In genomic region chr18:7567487-7568425, GRCh38 we compare ENCODE assay signal across 8 cellular contexts. TPM values are rescaled to one million over a fixed set of nuclear protein-coding genes. Genes with fewer than 3 reads are reported as not detected.
DNase-seq lines count a peak whose midpoint lies in the region; ATAC-seq, FAIRE-seq and TF ChIP-seq lines count a peak whose summit lies in the region.

No MANE protein-coding gene starts in this region.

- H3K27me3 ChIP-seq in adrenal gland: no peaks in the 10 kb centered on the region

- no peaks in the 10 kb centered on the region for H3K36me3 Mint-ChIP-seq in osteocyte (ENCODE audit: unreplicated experiment)

- peak overlapping the region; percentile 71 for H3K4me3 Mint-ChIP-seq in osteocyte (ENCODE audit: unreplicated experiment)

- WGBS in adrenal gland, 4 donors: 0 to 3% (median 0%) methylated on average over 6 to 107 of the region's 107 CpGs

- intact Hi-C loops in adrenal gland (cut with DNase I): loop anchor here (5.0 to 10.0 kb wide), 2 partner anchors 293 to 295 kb away; no protein-coding TSS in a partner anchor
- intact Hi-C loops in Right ventricle myocardium superior (cut with DNase I): loop anchor here (5.0 kb wide), 2 partner anchors 105 to 195 kb away; no protein-coding TSS in a partner anchor

- no peaks in the 10 kb centered on the region for H3K27me3 Mint-ChIP-seq in osteocyte (ENCODE audit: unreplicated experiment)

- peak; percentile 38 for ATAC-seq in Right ventricle myocardium superior (ENCODE audit: poor library complexity)

- peak overlapping the region; percentile 24 to 99 (median 91) for H3K27ac ChIP-seq in adrenal gland

- no peaks in the 10 kb centered on the region for H3K9me3 Mint-ChIP-seq in osteocyte (ENCODE audit: unreplicated experiment)

- TF ChIP-seq POLR2A in adrenal gland (IDR thresholded peaks at IDR 0.05): peak in 1 of 2 donors; percentile 77

- peak; percentile 9 to 50 for DNase-seq in NCI-H524 (lab: John Stamatoyannopoulos, UW)
- DNase-seq in NCI-H524 treated with DMSO at 0.1 percent for 48 hours (lab: John Stamatoyannopoulos, UW): no peak
- DNase-seq in HTR-8/SVneo (ENCODE audit: insufficient read length, low spot score): peak; percentile 18
- peak; percentile 54 to 80 (median 74) for DNase-seq in adrenal gland
- peak; percentile 71 for DNase-seq in Right ventricle myocardium superior
- DNase-seq in osteocyte (ENCODE audit: extremely low spot score, unreplicated experiment): peak; percentile 85
- DNase-seq in LoVo (ENCODE audit: low spot score): no peak
- no peak for DNase-seq in cerebellar nuclear complex (lab: John Stamatoyannopoulos, UW)

- H3K9me3 ChIP-seq in adrenal gland (replicated peaks in 1 of 3): no peaks in the 10 kb centered on the region

- H3K27ac Mint-ChIP-seq in osteocyte (ENCODE audit: unreplicated experiment): no peak overlapping the region

- no peak for FAIRE-seq in HTR-8/SVneo (lab: Jason Lieb, UNC)

- H3K4me1 ChIP-seq in adrenal gland (replicated peaks in 1 of 2): peaks cover 3 to 28% of the 10 kb centered on the region in 2 donors

- H3K36me3 ChIP-seq in adrenal gland (replicated peaks in 1 of 2): no peaks in the 10 kb centered on the region

- TF ChIP-seq CTCF in adrenal gland (IDR thresholded peaks at IDR 0.05): peak in 3 of 6 experiments; percentile 35 to 47 (median 40)
- TF ChIP-seq CTCF in osteocyte (IDR thresholded peaks at IDR 0.05): no peak

- peak overlapping the region; percentile 32 to 92 (median 50) for H3K4me3 ChIP-seq in adrenal gland

- peaks cover 34% of the 10 kb centered on the region for H3K4me1 Mint-ChIP-seq in osteocyte (ENCODE audit: unreplicated experiment)

RNA-seq across cellular contexts. Expression of gene PTPRM, which starts 0.6 kb away (rescaled TPM):
- 100 to 1,000 TPM in 2 of 8 donors, 10 to 100 TPM in 6; 49.4 to 116 (median 60.4) TPM for total RNA-seq in adrenal gland
- 10 to 100 TPM; 59.0 to 77.2 (median 64.3) TPM for polyA plus RNA-seq in adrenal gland
- 101 TPM for total RNA-seq in Right ventricle myocardium superior
- 105 and 117 TPM in 2 replicates for total RNA-seq in osteocyte

Comparison
In these comparisons a context has a peak if more than half of its experiments do, and no peak if none do; other contexts are left out.
1. DNase-seq: peak in NCI-H524 (2 of 2), HTR-8/SVneo (single experiment), adrenal gland (7 of 7), Right ventricle myocardium superior (single experiment) and osteocyte (single experiment); none in NCI-H524 treated with DMSO at 0.1 percent for 48 hours (single experiment), LoVo (single experiment) and cerebellar nuclear complex (0 of 2).